ENCODE assay signal across 8 cellular contexts in genomic region chr3:50292159-50292923, GRCh38. TPM values are rescaled to one million over a fixed set of nuclear protein-coding genes. Genes with fewer than 3 reads are reported as not detected.
A peak's percentile ranks its signal among the peaks of the same experiment; 100 is the strongest.
DNase-seq lines count a peak whose midpoint lies in the region; ATAC-seq and TF ChIP-seq lines count a peak whose summit lies in the region.

Gene IFRD2 (minus strand): TSS chr3:50292429. CDS start chr3:50292274, 155 bp downstream.

- H3K4me1 Mint-ChIP-seq in H9 (peaks cover 11% of the 10 kb centered on the region in 2 experiments), nephron progenitor cell (peaks cover 16% of the 10 kb centered on the region)
- peaks cover 57% of the 10 kb centered on the region for H3K4me1 Mint-ChIP-seq in stimulated activated naive CD8-positive, alpha-beta T cell treated with anti-CD3 and anti-CD28 coated beads, Interleukin-15, amount 100 ng/mL, for 72 hours

- peak within 1 kb of the TSS; percentile 87 for H3K4me3 ChIP-seq in MG63
- H3K4me3 ChIP-seq in fibroblast of the aortic adventitia (ENCODE audit: low read depth, low read length), result peak within 1 kb of the TSS; percentile 91

- H3T11ph ChIP-seq in H9 (ENCODE audit: low read length), result no peak within 1 kb of the TSS

- H2AFZ ChIP-seq in H9 (ENCODE audit: low read length), result no peak within 1 kb of the TSS

- H3K4me1 ChIP-seq in H9 (ENCODE audit: insufficient read depth, low read length), result no peaks in the 10 kb centered on the region

- TF ChIP-seq CTCF in H9 (conservative IDR thresholded peaks at IDR 0.05) (no peak), fibroblast of the aortic adventitia (IDR thresholded peaks at IDR 0.05; ENCODE audit: insufficient read depth, low read length) (no peak), nephron progenitor cell (IDR thresholded peaks at IDR 0.05) (no peak)

- no peak within 1 kb of the TSS for H2BK5ac ChIP-seq in H9 (ENCODE audit: insufficient read length, low read length)

- H3K9me3 Mint-ChIP-seq in H9 (no peaks in the 10 kb centered on the region; a peak in 1 of 5 replicates), nephron progenitor cell (no peaks in the 10 kb centered on the region)
- H3K9me3 Mint-ChIP-seq in stimulated activated naive CD8-positive, alpha-beta T cell treated with anti-CD3 and anti-CD28 coated beads, Interleukin-15, amount 100 ng/mL, for 72 hours, result no peaks in the 10 kb centered on the region

- no peak within 1 kb of the TSS for H2BK120ac ChIP-seq in H9 (ENCODE audit: low read depth, low read length, poor library complexity, severe bottlenecking)

- H3K36me3 ChIP-seq in MG63, result peaks cover 14% of the 10 kb centered on the region

- H3K56ac ChIP-seq in H9 (ENCODE audit: insufficient read length, low read depth, low read length), result no peak within 1 kb of the TSS

- H3K27me3 Mint-ChIP-seq in H9 (ENCODE audit: low read depth), result no peaks in the 10 kb centered on the region
- H3K27me3 Mint-ChIP-seq in nephron progenitor cell (ENCODE audit: low read depth, poor library complexity), result no peaks in the 10 kb centered on the region
- H3K27me3 Mint-ChIP-seq in stimulated activated naive CD8-positive, alpha-beta T cell treated with anti-CD3 and anti-CD28 coated beads, Interleukin-15, amount 100 ng/mL, for 72 hours, result no peaks in the 10 kb centered on the region

- H3K27ac Mint-ChIP-seq in H9, result peak within 1 kb of the TSS; percentile 87 to 99 (median 96); a peak in 6 of 7 replicates
- peak within 1 kb of the TSS; percentile 99 for H3K27ac Mint-ChIP-seq in nephron progenitor cell
- peak within 1 kb of the TSS; percentile 98 for H3K27ac Mint-ChIP-seq in stimulated activated naive CD8-positive, alpha-beta T cell treated with anti-CD3 and anti-CD28 coated beads, Interleukin-15, amount 100 ng/mL, for 72 hours

- H4K8ac ChIP-seq in H9 (replicated peaks; ENCODE audit: insufficient read length, low read depth, low read length), result no peak within 1 kb of the TSS

- H3K23ac ChIP-seq in H9 (ENCODE audit: insufficient read length, low read depth, low read length), result no peak within 1 kb of the TSS

- peak within 1 kb of the TSS; percentile 64 for H3K18ac ChIP-seq in H9 (ENCODE audit: insufficient read length, low read depth, low read length)

- H4K91ac ChIP-seq in H9 (ENCODE audit: insufficient read length, low read depth, low read length), result no peak within 1 kb of the TSS

- H3K4ac ChIP-seq in H9 (ENCODE audit: low read depth, low read length), result no peak within 1 kb of the TSS

- no peak within 1 kb of the TSS for H4K5ac ChIP-seq in H9 (ENCODE audit: insufficient read length, low read depth, low read length)

- H3K4me3 Mint-ChIP-seq in H9 (peak within 1 kb of the TSS; percentile 82 to 87), nephron progenitor cell (peak within 1 kb of the TSS; percentile 88)
- peak within 1 kb of the TSS; percentile 95 to 99 for H3K4me3 Mint-ChIP-seq in stimulated activated naive CD8-positive, alpha-beta T cell treated with anti-CD3 and anti-CD28 coated beads, Interleukin-15, amount 100 ng/mL, for 72 hours

- no peaks in the 10 kb centered on the region for H3K79me1 ChIP-seq in H9 (ENCODE audit: insufficient read depth, low read depth, low read length, poor library complexity, severe bottlenecking)

- H2BK15ac ChIP-seq in H9 (ENCODE audit: low read depth, low read length), result no peak within 1 kb of the TSS

- peaks cover 5% of the 10 kb centered on the region for H3K23me2 ChIP-seq in H9 (ENCODE audit: insufficient read length, low read depth, low read length, poor library complexity, severe bottlenecking)

- WGBS in H9 (ENCODE audit: extremely low coverage, insufficient read length, low lambda C conversion rate), result no CpG with 5 or more reads among the region's 65 CpGs

- H3K14ac ChIP-seq in H9 (ENCODE audit: insufficient read depth, low read length), result peak within 1 kb of the TSS; percentile 63

- no peak within 1 kb of the TSS for H2BK20ac ChIP-seq in H9 (ENCODE audit: low read depth, low read length, poor library complexity, severe bottlenecking)

- peak; percentile 98 for ATAC-seq in stimulated activated naive CD8-positive, alpha-beta T cell treated with anti-CD3 and anti-CD28 coated beads, Interleukin-15, amount 100 ng/mL, for 72 hours

- H4K20me1 ChIP-seq in H9 (ENCODE audit: control insufficient read depth, insufficient read depth, insufficient read length), result no peaks in the 10 kb centered on the region

- H3K9ac ChIP-seq in H9 (ENCODE audit: extremely low read depth, insufficient read length, low read length), result peak within 1 kb of the TSS; percentile 73

- no peaks in the 10 kb centered on the region for H3K27me3 ChIP-seq in H9 (ENCODE audit: insufficient read depth, low read length)
- H3K27me3 ChIP-seq in MG63, result no peaks in the 10 kb centered on the region

- peak within 1 kb of the TSS; percentile 91 for H3K4me2 ChIP-seq in H9 (ENCODE audit: insufficient read depth, insufficient read length, low read length)

- H3K27ac ChIP-seq in H9 (ENCODE audit: insufficient read length, low read depth, low read length), result no peak within 1 kb of the TSS

- H3K9me3 ChIP-seq in H9 (ENCODE audit: control insufficient read depth, low read depth, low read length) (no peaks in the 10 kb centered on the region), MG63 (no peaks in the 10 kb centered on the region)

- H3K79me2 ChIP-seq in H9 (ENCODE audit: insufficient read depth, low read length), result peaks cover 3% of the 10 kb centered on the region; the same call in 1 of the 2 replicates

- DNase-seq in ELR (ENCODE audit: low read depth) (peak; percentile 97), H9 (peak; percentile 98), MG63 (peak; percentile 96), SHP77 treated with DMSO at 0.1 percent for 48 hours (lab: John Stamatoyannopoulos, UW) (peak; percentile 90), fibroblast of the aortic adventitia (ENCODE audit: low read depth) (peak; percentile 96), nephron progenitor cell (peak; percentile 94)
- peak; percentile 99 for DNase-seq in activated effector memory CD4-positive, alpha-beta T cell treated with anti-CD3 and anti-CD28 coated beads, Interleukin-2, amount 50 U/mL, for 16 hours
- peak; percentile 94 to 97 for DNase-seq in stimulated activated naive CD8-positive, alpha-beta T cell treated with anti-CD3 and anti-CD28 coated beads, Interleukin-15, amount 100 ng/mL, for 72 hours

- no peak within 1 kb of the TSS for H2BK12ac ChIP-seq in H9 (ENCODE audit: insufficient read length, low read depth, low read length)

- H2AK5ac ChIP-seq in H9 (ENCODE audit: insufficient read length, low read length), result no peak within 1 kb of the TSS

- H3K36me3 Mint-ChIP-seq in H9 (ENCODE audit: insufficient read depth in 1 of 3, low read depth in 3 of 3) (peaks cover 28 to 42% (median 35%) of the 10 kb centered on the region in 3 experiments; a peak in 6 of 7 replicates), nephron progenitor cell (ENCODE audit: low read depth) (peaks cover 16% of the 10 kb centered on the region)

RNA-seq across cellular contexts. Expression of gene IFRD2, which starts in this region (rescaled TPM):
- 107 and 109 TPM in 2 replicates for total RNA-seq in H9 (2021)
- total RNA-seq in MG63 (2014; rRNA removed; shearing (Covaris generic); ENCODE audit: low replicate concordance), result 87.8 and 101 TPM in 2 replicates
- total RNA-seq in fibroblast of the aortic adventitia (ENCODE audit: low replicate concordance), result 45.3 and 72.7 TPM in 2 replicates
